Comparison of ENCODE assay signal across 20 cellular contexts in the genomic region with DNA sequence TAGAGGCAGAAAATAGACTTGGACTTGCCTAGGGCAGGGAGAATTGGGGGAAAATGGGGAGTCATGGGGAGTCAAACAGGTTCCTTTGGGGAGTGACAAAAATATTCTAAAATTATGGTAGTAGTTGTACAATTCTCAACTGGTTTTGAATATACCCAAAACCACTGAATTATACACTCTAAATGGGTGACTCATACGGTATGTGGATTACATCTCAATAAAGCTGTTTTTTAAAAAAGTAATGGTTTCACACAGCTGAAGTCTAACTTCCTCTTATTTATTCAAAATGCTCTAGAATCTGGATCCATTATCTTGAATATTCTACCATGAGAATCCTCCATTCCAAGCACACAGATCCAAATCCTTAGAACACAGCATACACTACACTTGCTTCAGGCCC. TPM values are rescaled to one million over a fixed set of nuclear protein-coding genes. Genes with fewer than 3 reads are reported as not detected.
DNase-seq lines count a peak whose midpoint lies in the region; ATAC-seq and TF ChIP-seq lines count a peak whose summit lies in the region.
"Had no signal": no experiment of that assay in that cellular context is flagged by ENCODE, and none has a peak within 500 bp of the region (broad histone marks: within the 10 kb centered on the region; RNA-seq: fewer than 3 reads in every experiment).

No MANE protein-coding gene starts in this region.

- POLR2A ChIA-PET in activated B cell treated with CpG ODN at 0.5 μM for 24 hours (lab: Charles Lee): interaction anchor here (0.5 to 0.7 kb wide), 2 partner anchors 10 to 19 kb away, joined by 3 read pairs; no protein-coding TSS in a partner anchor

- H3K36me3 Mint-ChIP-seq in activated B cell treated with CpG ODN at 0.5 μM for 24 hours (ENCODE audit: low read depth): peaks cover 50% of the 10 kb centered on the region
- no peaks in the 10 kb centered on the region for H3K36me3 Mint-ChIP-seq in natural killer cell

- TF ChIP-seq CTCF in activated B cell treated with CpG ODN at 0.5 μM for 24 hours (IDR thresholded peaks at IDR 0.05) (no peak), natural killer cell (IDR thresholded peaks at IDR 0.05) (no peak)

- H3K4me3 Mint-ChIP-seq in activated B cell treated with CpG ODN at 0.5 μM for 24 hours: peak overlapping the region; percentile 17
- peak overlapping the region; percentile 22 for H3K4me3 Mint-ChIP-seq in natural killer cell
- H3K4me3 Mint-ChIP-seq: CD4-positive, CD25-positive, alpha-beta regulatory T cell; H9 had no signal

- intact Hi-C loops in activated B cell treated with CpG ODN at 0.5 μM for 24 hours (cut with micrococcal nuclease): loop anchor here (1.0 kb wide), 1 partner anchor 10 kb away; no protein-coding TSS in a partner anchor
- intact Hi-C loops in natural killer cell (cut with micrococcal nuclease): no loop called here

- H3K4me1 Mint-ChIP-seq in activated B cell treated with CpG ODN at 0.5 μM for 24 hours (peaks cover 26% of the 10 kb centered on the region), natural killer cell (peaks cover 29 to 38% of the 10 kb centered on the region in 2 donors)
- H3K4me1 Mint-ChIP-seq: H9 had no signal

- H3K9me3 Mint-ChIP-seq in activated B cell treated with CpG ODN at 0.5 μM for 24 hours (no peaks in the 10 kb centered on the region), natural killer cell (no peaks in the 10 kb centered on the region)
- H3K9me3 Mint-ChIP-seq: CD4-positive, CD25-positive, alpha-beta regulatory T cell; H9 had no signal

- H3K27me3 Mint-ChIP-seq in activated B cell treated with CpG ODN at 0.5 μM for 24 hours: no peaks in the 10 kb centered on the region
- no peaks in the 10 kb centered on the region for H3K27me3 Mint-ChIP-seq in natural killer cell (ENCODE audit: low read depth in 2 of 2)
- H3K27me3 Mint-ChIP-seq: CD4-positive, CD25-positive, alpha-beta regulatory T cell had no signal

- H3K27ac Mint-ChIP-seq in activated B cell treated with CpG ODN at 0.5 μM for 24 hours (peak overlapping the region; percentile 92), natural killer cell (peak overlapping the region; percentile 67 to 86)

- CTCF ChIA-PET in activated B cell treated with CpG ODN at 0.5 μM for 24 hours (lab: Charles Lee): no interaction called here

- ATAC-seq in activated B cell treated with CpG ODN at 0.5 μM for 24 hours (ENCODE audit: low read depth): peak; percentile 75
- peak; percentile 32 to 87 (median 42) for ATAC-seq in natural killer cell
- no peak for ATAC-seq in HG02938 (IDR thresholded peaks at IDR 0.05; ENCODE audit: unreplicated experiment)
- ATAC-seq: sciatic nerve had no signal

- DNase-seq in EL (peak; percentile 28), M059J (ENCODE audit: low read depth) (peak; percentile 37), activated B cell treated with CpG ODN at 0.5 μM for 24 hours (no peak), natural killer cell (no peak), NCI-H345 (lab: John Stamatoyannopoulos, UW) (no peak), HuH-7.5 (ENCODE audit: low spot score) (no peak)
- DNase-seq in activated CD4-positive, alpha-beta T cell treated with anti-CD3 and anti-CD28 coated beads for 1 hour: no peak
- DNase-seq: activated CD8-positive, alpha-beta memory T cell treated with anti-CD3 and anti-CD28 coated beads for 24 hours; activated effector memory CD4-positive, alpha-beta T cell treated with anti-CD3 and anti-CD28 coated beads, Interleukin-2, amount 50 U/mL, for 16 hours; aorta; CD4-positive, CD25-positive, alpha-beta regulatory T cell; H9; NCI-H146; NCI-H2227 treated with DMSO at 0.1 percent for 48 hours; NK-92 treated with Interleukin-12 subunit alpha and Interleukin-12 subunit beta, amount 100 ng/mL, for 24 hours; nucleus accumbens; stimulated activated CD4-positive, alpha-beta T cell treated with anti-CD3 and anti-CD28 coated beads, Interleukin-4, amount 100 ng/mL, for 4 hours; transverse colon had no signal

RNA-seq across cellular contexts. Expression of gene EIF4G3, which starts 11.1 kb away (rescaled TPM):
- total RNA-seq in M059J (2014; rRNA removed; shearing (Covaris generic)): 32.2 and 57.2 TPM in 2 replicates
- total RNA-seq in activated B cell treated with CpG ODN at 0.5 μM for 24 hours (68.4 and 81.3 TPM in 2 replicates), natural killer cell (100 to 1,000 TPM; 105 to 107 (median 107) TPM)

Comparison
In these comparisons a context has a peak if more than half of its experiments do, and no peak if none do; other contexts are left out.
1. DNase-seq: peak in EL (single experiment) and M059J (single experiment); none in activated B cell treated with CpG ODN at 0.5 μM for 24 hours (single experiment), natural killer cell (single experiment), activated CD4-positive, alpha-beta T cell treated with anti-CD3 and anti-CD28 coated beads for 1 hour (single experiment), NCI-H345 (single experiment) and HuH-7.5 (single experiment).